In genomic region chr5:434443-435146, GRCh38 we compare ENCODE assay signal across 15 cellular contexts.
"Had no signal": no experiment of that assay in that cellular context is flagged by ENCODE, and none has a peak within 500 bp of the region (broad histone marks: within the 10 kb centered on the region; RNA-seq: fewer than 3 reads in every experiment).

No MANE protein-coding gene starts in this region.

- H3K27me3 Mint-ChIP-seq: activated naive CD4-positive, alpha-beta T cell treated with anti-CD3 and anti-CD28 coated beads, Interleukin-2, amount 50 U/mL, for 24 hours had no signal

- H3K27me3 ChIP-seq: SJSA1 had no signal

- ATAC-seq: activated T-helper 17 cell treated with anti-CD3 and anti-CD28 coated beads, Interleukin-2, amount 50 U/mL, for 72 hours; esophagus mucosa; stimulated activated effector memory CD8-positive, alpha-beta T cell treated with anti-CD3 and anti-CD28 coated beads, Interleukin-12 subunit alpha, Interleukin-12 subunit beta, amount 100 ng/mL, for 72 hours had no signal

- H3K9me3 Mint-ChIP-seq: activated naive CD4-positive, alpha-beta T cell treated with anti-CD3 and anti-CD28 coated beads, Interleukin-2, amount 50 U/mL, for 24 hours; activated T-helper 17 cell treated with anti-CD3 and anti-CD28 coated beads, Interleukin-2, amount 50 U/mL, for 72 hours; neural crest cell; stimulated activated effector memory CD8-positive, alpha-beta T cell treated with anti-CD3 and anti-CD28 coated beads, Interleukin-12 subunit alpha, Interleukin-12 subunit beta, amount 100 ng/mL, for 72 hours had no signal

- H3K4me1 Mint-ChIP-seq: activated naive CD4-positive, alpha-beta T cell treated with anti-CD3 and anti-CD28 coated beads, Interleukin-2, amount 50 U/mL, for 24 hours; activated T-helper 17 cell treated with anti-CD3 and anti-CD28 coated beads, Interleukin-2, amount 50 U/mL, for 72 hours had no signal

- H3K4me3 Mint-ChIP-seq: activated naive CD4-positive, alpha-beta T cell treated with anti-CD3 and anti-CD28 coated beads, Interleukin-2, amount 50 U/mL, for 24 hours; activated T-helper 17 cell treated with anti-CD3 and anti-CD28 coated beads, Interleukin-2, amount 50 U/mL, for 72 hours; neural crest cell; stimulated activated effector memory CD8-positive, alpha-beta T cell treated with anti-CD3 and anti-CD28 coated beads, Interleukin-12 subunit alpha, Interleukin-12 subunit beta, amount 100 ng/mL, for 72 hours had no signal

- H3K27ac Mint-ChIP-seq: activated naive CD4-positive, alpha-beta T cell treated with anti-CD3 and anti-CD28 coated beads, Interleukin-2, amount 50 U/mL, for 24 hours; activated T-helper 17 cell treated with anti-CD3 and anti-CD28 coated beads, Interleukin-2, amount 50 U/mL, for 72 hours; stimulated activated effector memory CD8-positive, alpha-beta T cell treated with anti-CD3 and anti-CD28 coated beads, Interleukin-12 subunit alpha, Interleukin-12 subunit beta, amount 100 ng/mL, for 72 hours had no signal

- H3K36me3 ChIP-seq: left ventricle myocardium inferior had no signal

- DNase-seq: activated CD4-positive, alpha-beta T cell treated with anti-CD3 and anti-CD28 coated beads for 48 hours; amygdala; left ventricle myocardium inferior; substantia nigra; T-helper 9 cell had no signal

- H3K27ac ChIP-seq: dorsolateral prefrontal cortex, left ventricle myocardium inferior, parathyroid adenoma, SJSA1, VCaP had no signal

- H3K4me3 ChIP-seq: dorsolateral prefrontal cortex, left ventricle myocardium inferior, SJSA1, smooth muscle cell had no signal

- H3K9me3 ChIP-seq: left ventricle myocardium inferior, SJSA1 had no signal
